ENCODE assay signal across 8 cellular contexts in genomic region chr22:25334091-25334490, GRCh38.
A peak's percentile ranks its signal among the peaks of the same experiment; 100 is the strongest.
DNase-seq lines count a peak whose midpoint lies in the region; ATAC-seq, FAIRE-seq and TF ChIP-seq lines count a peak whose summit lies in the region.
"Had no signal": no experiment of that assay in that cellular context is flagged by ENCODE, and none has a peak within 500 bp of the region (broad histone marks: within the 10 kb centered on the region; RNA-seq: fewer than 3 reads in every experiment).

No MANE protein-coding gene starts in this region.

- no peaks in the 10 kb centered on the region for H3K36me3 ChIP-seq in right atrium auricular region

- H3K9me3 ChIP-seq in right atrium auricular region: peaks cover 2 to 6% of the 10 kb centered on the region in 2 donors

- H3K4me1 ChIP-seq in right atrium auricular region: no peaks in the 10 kb centered on the region

- no peaks in the 10 kb centered on the region for H3K9me3 Mint-ChIP-seq in activated T-cell treated with anti-CD3 and anti-CD28 coated beads, Interleukin-2, amount 50 U/mL, for 72 hours

- ATAC-seq in activated T-cell treated with anti-CD3 and anti-CD28 coated beads, Interleukin-2, amount 50 U/mL, for 72 hours (replicated peaks in 1 of 2): peak; percentile 72 to 76
- no peak for ATAC-seq in HG02610 (IDR thresholded peaks at IDR 0.05; ENCODE audit: unreplicated experiment)
- no peak for ATAC-seq in HG02588 (IDR thresholded peaks at IDR 0.05; ENCODE audit: unreplicated experiment)

- H3K36me3 Mint-ChIP-seq in activated T-cell treated with anti-CD3 and anti-CD28 coated beads, Interleukin-2, amount 50 U/mL, for 72 hours (ENCODE audit: insufficient read depth in 2 of 2): peaks cover 0 to 3% of the 10 kb centered on the region in 2 donors

- no peak overlapping the region for H3K27ac Mint-ChIP-seq in activated T-cell treated with anti-CD3 and anti-CD28 coated beads, Interleukin-2, amount 50 U/mL, for 72 hours

- FAIRE-seq in GM18507 (lab: Jason Lieb, UNC): peak; percentile 84
- FAIRE-seq: TTC549 had no signal

- H3K27ac ChIP-seq in right atrium auricular region: no peak overlapping the region

- TF ChIP-seq CTCF in right atrium auricular region (IDR thresholded peaks at IDR 0.05): peak; percentile 17 to 58

- DNase-seq in GM18507 (ENCODE audit: extremely low spot score, insufficient read length, low read depth) (no peak), NCI-H748 treated with DMSO at 0.1 percent for 48 hours (lab: John Stamatoyannopoulos, UW) (peak; percentile 7), right atrium auricular region (ENCODE audit: low spot score) (no peak)
- DNase-seq in activated T-cell treated with anti-CD3 and anti-CD28 coated beads, Interleukin-2, amount 50 U/mL, for 72 hours: peak; percentile 63 to 73
- DNase-seq in stimulated activated CD4-positive, alpha-beta T cell treated with anti-CD3 and anti-CD28 coated beads, Interleukin-15, amount 100 ng/mL, for 24 hours: peak; percentile 79

- H3K27me3 Mint-ChIP-seq in activated T-cell treated with anti-CD3 and anti-CD28 coated beads, Interleukin-2, amount 50 U/mL, for 72 hours (ENCODE audit: low read depth): no peaks in the 10 kb centered on the region

- no peaks in the 10 kb centered on the region for H3K4me1 Mint-ChIP-seq in activated T-cell treated with anti-CD3 and anti-CD28 coated beads, Interleukin-2, amount 50 U/mL, for 72 hours (ENCODE audit: low read depth)

- H3K4me3 ChIP-seq in right atrium auricular region: no peak overlapping the region

- H3K27me3 ChIP-seq in right atrium auricular region: no peaks in the 10 kb centered on the region

- no peak overlapping the region for H3K4me3 Mint-ChIP-seq in activated T-cell treated with anti-CD3 and anti-CD28 coated beads, Interleukin-2, amount 50 U/mL, for 72 hours

Comparison
In these comparisons a context has a peak if more than half of its experiments do, and no peak if none do; other contexts are left out.
1. DNase-seq: peak in NCI-H748 treated with DMSO at 0.1 percent for 48 hours (single experiment), activated T-cell treated with anti-CD3 and anti-CD28 coated beads, Interleukin-2, amount 50 U/mL, for 72 hours (2 of 2) and stimulated activated CD4-positive, alpha-beta T cell treated with anti-CD3 and anti-CD28 coated beads, Interleukin-15, amount 100 ng/mL, for 24 hours (single experiment); none in GM18507 (single experiment) and right atrium auricular region (single experiment).
2. ATAC-seq: peak in activated T-cell treated with anti-CD3 and anti-CD28 coated beads, Interleukin-2, amount 50 U/mL, for 72 hours (2 of 2); none in HG02610 (single experiment) and HG02588 (single experiment).